In genomic region chr2:82650038-82650437, GRCh38 we compare ENCODE assay signal across 11 cellular contexts.
"Had no signal": no experiment of that assay in that cellular context is flagged by ENCODE, and none has a peak within 500 bp of the region (broad histone marks: within the 10 kb centered on the region; RNA-seq: fewer than 3 reads in every experiment).

No MANE protein-coding gene starts in this region.

- H3K36me3 ChIP-seq: gastrocnemius medialis, heart right ventricle, left lung had no signal

- H3K4me1 ChIP-seq: gastrocnemius medialis, heart right ventricle, left lung had no signal

- H3K27ac ChIP-seq: dorsolateral prefrontal cortex, gastrocnemius medialis, heart right ventricle, left lung had no signal

- DNase-seq: activated T-cell treated with anti-CD3 and anti-CD28 coated beads, Interleukin-2, amount 50 U/mL, for 1 hour; amygdala; dorsolateral prefrontal cortex; gastrocnemius medialis; heart right ventricle; left lung; occipital lobe; stimulated activated CD4-positive, alpha-beta T cell treated with anti-CD3 and anti-CD28 coated beads, Interleukin-2, amount 100 ng/mL, for 24 hours; stimulated activated naive B cell treated with anti-CD40 and anti-IgM and Interleukin-4, amounts not matched to agents 10 μg/mL and 1 μg/mL and 100 μg/mL, for 72 hours; T-helper 2 cell had no signal

- H3K9me3 ChIP-seq: gastrocnemius medialis had no signal

- H3K27me3 ChIP-seq: dorsolateral prefrontal cortex, gastrocnemius medialis, heart right ventricle, left lung had no signal

- H3K4me3 ChIP-seq: dorsolateral prefrontal cortex, gastrocnemius medialis, heart right ventricle, left lung had no signal

- FAIRE-seq: keratinocyte had no signal
